In genomic region chr22:45621836-45622600, GRCh38 we compare ENCODE assay signal across 24 cellular contexts. TPM values are rescaled to one million over a fixed set of nuclear protein-coding genes. Genes with fewer than 3 reads are reported as not detected.
DNase-seq lines count a peak whose midpoint lies in the region; ATAC-seq, FAIRE-seq and TF ChIP-seq lines count a peak whose summit lies in the region.
"Had no signal": no experiment of that assay in that cellular context is flagged by ENCODE, and none has a peak within 500 bp of the region (broad histone marks: within the 10 kb centered on the region; RNA-seq: fewer than 3 reads in every experiment).

No MANE protein-coding gene starts in this region.

- H3K4me3 ChIP-seq in H1 (ENCODE audit: extremely low read depth in 1 of 4, insufficient read depth in 2 of 4, low read depth in 3 of 4, low read length in 4 of 4) (no peak overlapping the region), mesenchymal stem cell (ENCODE audit: insufficient read depth in 1 of 2, low read depth in 1 of 2, low read length in 2 of 2) (no peak overlapping the region)
- H3K4me3 ChIP-seq: BLaER1 had no signal

- H3K4me3 Mint-ChIP-seq in stimulated activated memory B cell treated with anti-CD40 and anti-IgM and Interleukin-4, amounts not matched to agents 10 μg/mL and 1 μg/mL and 100 μg/mL, for 72 hours = no peak overlapping the region
- H3K4me3 Mint-ChIP-seq: B cell; CD8-positive, alpha-beta T cell had no signal

- H4K8ac ChIP-seq in H1 (ENCODE audit: extremely low read depth, insufficient read depth, low read length) (peak overlapping the region; percentile 48; the same call in 1 of the 2 replicates), mesenchymal stem cell (ENCODE audit: low read length) (no peak overlapping the region)

- no peaks in the 10 kb centered on the region for H3K36me3 ChIP-seq in H1 (ENCODE audit: control insufficient read depth in 2 of 4, insufficient read depth in 4 of 4, low read length in 3 of 4)
- no peaks in the 10 kb centered on the region for H3K36me3 ChIP-seq in mesenchymal stem cell (ENCODE audit: control insufficient read depth in 1 of 2, insufficient read depth in 2 of 2, low read depth in 1 of 2, low read length in 2 of 2)
- H3K36me3 ChIP-seq: BLaER1 had no signal

- peaks cover 8% of the 10 kb centered on the region for H3K9me3 Mint-ChIP-seq in stimulated activated memory B cell treated with anti-CD40 and anti-IgM and Interleukin-4, amounts not matched to agents 10 μg/mL and 1 μg/mL and 100 μg/mL, for 72 hours

- 93% methylated on average over 10 of the region's 11 CpGs; no CpG with 5 or more reads in 1 of the 2 experiments for WGBS in H1 (ENCODE audit: extremely low coverage in 1 of 2, insufficient coverage in 1 of 2, insufficient read length in 1 of 2, insufficient replicate concordance in 2 of 2, low coverage in 1 of 2, low lambda C conversion rate in 2 of 2, missing lambda C conversion rate in 1 of 2), 2 experiments
- WGBS in mesenchymal stem cell = 82% methylated on average over 9 of the region's 11 CpGs

- peaks cover 28% of the 10 kb centered on the region for H3K27me3 Mint-ChIP-seq in stimulated activated memory B cell treated with anti-CD40 and anti-IgM and Interleukin-4, amounts not matched to agents 10 μg/mL and 1 μg/mL and 100 μg/mL, for 72 hours

- H2AFZ ChIP-seq in H1 (ENCODE audit: low read length) (no peak overlapping the region), mesenchymal stem cell (ENCODE audit: low read depth, low read length) (no peak overlapping the region)

- H3K23ac ChIP-seq in H1 (ENCODE audit: insufficient read length) = no peak overlapping the region
- H3K23ac ChIP-seq in mesenchymal stem cell (ENCODE audit: low read length in 2 of 2) = no peak overlapping the region

- no peak overlapping the region for H3K14ac ChIP-seq in H1 (ENCODE audit: insufficient read length)
- H3K14ac ChIP-seq in mesenchymal stem cell (ENCODE audit: low read length in 2 of 2) = no peak overlapping the region

- no peaks in the 10 kb centered on the region for H3K79me2 ChIP-seq in H1 (ENCODE audit: control insufficient read depth in 1 of 2, insufficient read depth in 2 of 2, low read length in 2 of 2)

- TF ChIP-seq CTCF in H1 (IDR thresholded peaks at IDR 0.05; ENCODE audit: control extremely low read depth in 1 of 3, insufficient read depth in 1 of 3, low read depth in 1 of 3, low read length in 3 of 3) = no peak

- 0 out of 2 replicates have a peak, but pooled peaks cover 3% of the 10 kb centered on the region for H3K23me2 ChIP-seq in H1 (ENCODE audit: low read depth, low read length)

- H3K79me1 ChIP-seq in H1 (ENCODE audit: low read depth, low read length) (no peaks in the 10 kb centered on the region), mesenchymal stem cell (replicated peaks; ENCODE audit: low read length, poor library complexity, severe bottlenecking) (no peaks in the 10 kb centered on the region)

- H3K56ac ChIP-seq in H1 (replicated peaks; ENCODE audit: insufficient read length, low read depth, low read length) = no peak overlapping the region

- no peak for TF ChIP-seq POLR2A in H1 (IDR thresholded peaks at IDR 0.05; ENCODE audit: control extremely low read depth in 1 of 2, low read depth in 2 of 2, low read length in 2 of 2)

- H3K9ac ChIP-seq in H1 (replicated peaks in 1 of 4; ENCODE audit: extremely low read depth in 1 of 4, low read depth in 3 of 4, low read length in 3 of 4) = no peak overlapping the region
- no peak overlapping the region for H3K9ac ChIP-seq in mesenchymal stem cell (ENCODE audit: low read length)
- H3K9ac ChIP-seq: BLaER1 had no signal

- H3K9me3 ChIP-seq in H1 (ENCODE audit: insufficient read depth in 2 of 2, low read depth in 1 of 2, low read length in 1 of 2) (no peaks in the 10 kb centered on the region), mesenchymal stem cell (ENCODE audit: control insufficient read depth, low read length) (no peaks in the 10 kb centered on the region)

- H3K27me3 ChIP-seq in H1 (replicated peaks in 1 of 4; ENCODE audit: control insufficient read depth in 3 of 4, extremely low read depth in 1 of 4, insufficient read depth in 3 of 4, low read length in 3 of 4) = no peaks in the 10 kb centered on the region
- H3K27me3 ChIP-seq in mesenchymal stem cell (ENCODE audit: control insufficient read depth in 1 of 2, insufficient read depth in 1 of 2, low read length in 2 of 2) = peaks cover 0 to 4% of the 10 kb centered on the region in 2 experiments
- H3K27me3 ChIP-seq: BLaER1 had no signal

- POLR2A ChIA-PET in H1 (lab: Charles Lee; ENCODE audit: partially characterized antibody) = no interaction called here

- H4K91ac ChIP-seq in H1 (replicated peaks; ENCODE audit: insufficient read length, low read length) (no peak overlapping the region), mesenchymal stem cell (ENCODE audit: low read length) (peak overlapping the region; percentile 39)

- TF ChIP-seq RAD21 in H1 (IDR thresholded peaks at IDR 0.05 in 1 of 2, conservative IDR thresholded peaks at IDR 0.05 in 1 of 2; ENCODE audit: low read depth in 2 of 2, low read length in 2 of 2) = no peak

- H2AK5ac ChIP-seq in H1 (ENCODE audit: low read depth, low read length) (no peak overlapping the region), mesenchymal stem cell (ENCODE audit: low read length, severe bottlenecking) (peak overlapping the region; percentile 50)

- no peak for FAIRE-seq in H1 (lab: Jason Lieb, UNC)
- FAIRE-seq: A204.1, G401.6, GM12892, GM19239 had no signal

- no peak overlapping the region; the same call in 1 of the 2 replicates for H3K18ac ChIP-seq in H1 (ENCODE audit: extremely low read depth, low read length)
- no peak overlapping the region for H3K18ac ChIP-seq in mesenchymal stem cell (ENCODE audit: low read depth in 1 of 2, low read length in 2 of 2)

- peak; percentile 52 for DNase-seq in activated effector memory CD4-positive, alpha-beta T cell treated with anti-CD3 and anti-CD28 coated beads, Interleukin-2, amount 50 U/mL, for 16 hours
- no peak for DNase-seq in activated effector memory CD4-positive, alpha-beta T cell treated with Interleukin-2 at 50 U/mL for 16 hours
- no peak for DNase-seq in H1 (ENCODE audit: low read depth in 1 of 2, low spot score in 2 of 2)
- no peak for DNase-seq in mesenchymal stem cell
- DNase-seq in NCI-H2227 (lab: John Stamatoyannopoulos, UW; ENCODE audit: unreplicated experiment) = no peak
- DNase-seq: Caco-2; CD4-positive, CD25-positive, alpha-beta regulatory T cell; CD8-positive, alpha-beta T cell; DMS153; DND-41; GOT3; H7; HCEC 1CT had no signal

- no peaks in the 10 kb centered on the region for H3K36me3 Mint-ChIP-seq in stimulated activated memory B cell treated with anti-CD40 and anti-IgM and Interleukin-4, amounts not matched to agents 10 μg/mL and 1 μg/mL and 100 μg/mL, for 72 hours
- H3K36me3 Mint-ChIP-seq: CD4-positive, CD25-positive, alpha-beta regulatory T cell; CD8-positive, alpha-beta T cell had no signal

- no peaks in the 10 kb centered on the region for H3K4me1 Mint-ChIP-seq in stimulated activated memory B cell treated with anti-CD40 and anti-IgM and Interleukin-4, amounts not matched to agents 10 μg/mL and 1 μg/mL and 100 μg/mL, for 72 hours
- H3K4me1 Mint-ChIP-seq: B cell; CD4-positive, CD25-positive, alpha-beta regulatory T cell had no signal

- H2BK20ac ChIP-seq in H1 (ENCODE audit: low read length) = no peak overlapping the region

- peaks cover 1 to 3% (median 3%) of the 10 kb centered on the region in 4 experiments; a peak in 4 of 7 replicates for H3K4me1 ChIP-seq in H1 (replicated peaks in 1 of 4; ENCODE audit: control insufficient read depth in 3 of 4, insufficient read depth in 4 of 4, low read length in 3 of 4)
- H3K4me1 ChIP-seq in mesenchymal stem cell (ENCODE audit: control insufficient read depth, insufficient read depth, low read depth, low read length) = no peaks in the 10 kb centered on the region
- H3K4me1 ChIP-seq: Caco-2 had no signal

- H3K4me2 ChIP-seq in H1 (ENCODE audit: insufficient read depth in 1 of 2, low read depth in 2 of 2, low read length in 2 of 2) = no peak overlapping the region
- H3K4me2 ChIP-seq in mesenchymal stem cell (ENCODE audit: low read length, poor library complexity, severe bottlenecking) = no peak overlapping the region
- H3K4me2 ChIP-seq: BLaER1 had no signal

- H3K27ac Mint-ChIP-seq in stimulated activated memory B cell treated with anti-CD40 and anti-IgM and Interleukin-4, amounts not matched to agents 10 μg/mL and 1 μg/mL and 100 μg/mL, for 72 hours = no peak overlapping the region
- H3K27ac Mint-ChIP-seq: B cell; CD4-positive, CD25-positive, alpha-beta regulatory T cell; CD8-positive, alpha-beta T cell had no signal

- no peaks in the 10 kb centered on the region for H4K20me1 ChIP-seq in H1 (replicated peaks in 1 of 2; ENCODE audit: control insufficient read depth in 1 of 2, insufficient read depth in 2 of 2, low read length in 2 of 2)
- H4K20me1 ChIP-seq: BLaER1 had no signal

- H2BK120ac ChIP-seq in H1 (replicated peaks; ENCODE audit: low read depth, low read length) (no peak overlapping the region), mesenchymal stem cell (ENCODE audit: low read depth, low read length) (no peak overlapping the region)

- no peak overlapping the region for H4K5ac ChIP-seq in H1 (ENCODE audit: insufficient read length, low read depth, low read length)

- TF ChIP-seq EP300 in H1 (IDR thresholded peaks at IDR 0.05; ENCODE audit: borderline replicate concordance in 1 of 2, low read depth in 2 of 2, low read length in 2 of 2) = no peak

- CTCF ChIA-PET in H1 (lab: Charles Lee; ENCODE audit: partially characterized antibody) = interaction anchor here (1.0 kb wide), 1 partner anchor 11 kb away, joined by 3 read pairs; no protein-coding TSS in a partner anchor

- H2BK12ac ChIP-seq in H1 (ENCODE audit: low read depth, low read length) (no peak overlapping the region), mesenchymal stem cell (ENCODE audit: low read length in 2 of 2) (no peak overlapping the region)

- H3K4ac ChIP-seq in H1 (replicated peaks; ENCODE audit: insufficient read length, low read depth, low read length) (no peak overlapping the region), mesenchymal stem cell (ENCODE audit: low read depth in 1 of 2, low read length in 2 of 2) (no peak overlapping the region)

- H2BK5ac ChIP-seq in H1 (ENCODE audit: low read depth, low read length) (no peak overlapping the region), mesenchymal stem cell (ENCODE audit: low read depth, low read length, poor library complexity, severe bottlenecking) (no peak overlapping the region)

- ATAC-seq in stimulated activated memory B cell treated with anti-CD40 and anti-IgM and Interleukin-4, amounts not matched to agents 10 μg/mL and 1 μg/mL and 100 μg/mL, for 72 hours = peak; percentile 31
- ATAC-seq in GM21390 (IDR thresholded peaks at IDR 0.05; ENCODE audit: unreplicated experiment) = no peak
- no peak for ATAC-seq in GM18498 (IDR thresholded peaks at IDR 0.05; ENCODE audit: unreplicated experiment)
- ATAC-seq: CD8-positive, alpha-beta T cell had no signal

- H2BK15ac ChIP-seq in H1 (ENCODE audit: low read length) = no peak overlapping the region
- no peak overlapping the region for H2BK15ac ChIP-seq in mesenchymal stem cell (ENCODE audit: low read depth, poor library complexity, severe bottlenecking)

- H3K27ac ChIP-seq in H1 (ENCODE audit: low read depth, low read length) (no peak overlapping the region), mesenchymal stem cell (ENCODE audit: low read length, poor library complexity, severe bottlenecking) (no peak overlapping the region)
- H3K27ac ChIP-seq: 22Rv1, BLaER1, C4-2B had no signal

RNA-seq across cellular contexts. Expression of gene ATXN10, which starts 49.6 kb away (rescaled TPM):
- 194 and 210 TPM in 2 replicates for total RNA-seq in H1 (2021; fragmentation: NEBNext Ultra II Directional; extraction: Animal tissue kit (Norgen Biotek cat#: 25700))
- 62.5 and 134 TPM in 2 replicates for polyA plus RNA-seq in H1 (2011; rRNA removed)
- 167 TPM for polyA plus RNA-seq in H1 (2011; cell fraction: cytosol; rRNA removed)
- polyA plus RNA-seq in H1 (2011; cell fraction: nucleus; rRNA removed) = 84.7 TPM
- polyA plus RNA-seq in H1 (2012, experiment 1 of 2) = 267 to 295 TPM (median 271 TPM) in 4 replicates
- 23.8 TPM for polyA plus RNA-seq in H1 (2012, experiment 2 of 2)
- 63.2 TPM for polyA plus RNA-seq in H1 (2013, experiment 1 of 2)
- polyA plus RNA-seq in H1 (2013, experiment 2 of 2) = 62.2 TPM
- polyA minus RNA-seq in H1 (2011; rRNA and poly(A)+ RNA removed) = 446 and 722 TPM in 2 replicates
- polyA minus RNA-seq in H1 (2011; cell fraction: cytosol; rRNA and poly(A)+ RNA removed) = 116 TPM
- 177 TPM for polyA minus RNA-seq in H1 (2011; cell fraction: nucleus; rRNA and poly(A)+ RNA removed)
- polyA plus RNA-seq in mesenchymal stem cell (2013, experiment 1 of 2) = 56.6 TPM
- polyA plus RNA-seq in mesenchymal stem cell (2013, experiment 2 of 2) = 60.4 TPM
